ENCODE assay signal across 6 cellular contexts in genomic region chr17:63984651-63985386, GRCh38. TPM values are rescaled to one million over a fixed set of nuclear protein-coding genes. Genes with fewer than 3 reads are reported as not detected.
A peak's percentile ranks its signal among the peaks of the same experiment; 100 is the strongest.
DNase-seq lines count a peak whose midpoint lies in the region; ATAC-seq and TF ChIP-seq lines count a peak whose summit lies in the region.

No MANE protein-coding gene starts in this region.

- peak; percentile 25; the same call in 1 of the 2 replicates for TF ChIP-seq CTCF in AG10803 (conservative IDR thresholded peaks at IDR 0.05; ENCODE audit: low read length)
- TF ChIP-seq CTCF in Peyer's patch (IDR thresholded peaks at IDR 0.05) = no peak
- no peak for TF ChIP-seq CTCF in colonic mucosa (IDR thresholded peaks at IDR 0.05)
- peak in 1 of 5 experiments; percentile 3 for TF ChIP-seq CTCF in gastrocnemius medialis (IDR thresholded peaks at IDR 0.05 in 4 of 5, conservative IDR thresholded peaks at IDR 0.05 in 1 of 5)

- ATAC-seq in gastrocnemius medialis (peak; percentile 54 to 55), HG02852 (IDR thresholded peaks at IDR 0.05; ENCODE audit: unreplicated experiment) (no peak), GM21576 (IDR thresholded peaks at IDR 0.05; ENCODE audit: unreplicated experiment) (no peak)

- H3K4me1 ChIP-seq in Peyer's patch = peaks cover 0 to 8% (median 0%) of the 10 kb centered on the region in 4 donors
- H3K4me1 ChIP-seq in colonic mucosa = no peaks in the 10 kb centered on the region
- H3K4me1 ChIP-seq in gastrocnemius medialis = peaks cover 75 to 76% of the 10 kb centered on the region in 2 donors

- no peaks in the 10 kb centered on the region for H3K36me3 ChIP-seq in Peyer's patch
- H3K36me3 ChIP-seq in colonic mucosa = no peaks in the 10 kb centered on the region
- H3K36me3 ChIP-seq in gastrocnemius medialis = no peaks in the 10 kb centered on the region

- no peak for TF ChIP-seq POLR2A in Peyer's patch (IDR thresholded peaks at IDR 0.05)
- TF ChIP-seq POLR2A in gastrocnemius medialis (IDR thresholded peaks at IDR 0.05) = peak; percentile 36 to 44

- peak; percentile 94 for DNase-seq in AG10803 (ENCODE audit: low read depth)
- DNase-seq in Peyer's patch = peak in 1 of 3 donors; percentile 65
- DNase-seq in colonic mucosa = peak; percentile 80
- peak; percentile 84 to 94 for DNase-seq in gastrocnemius medialis

- no peak overlapping the region for H3K9ac ChIP-seq in colonic mucosa (ENCODE audit: low read depth in 2 of 2, low read length in 2 of 2)

- H3K27ac ChIP-seq in Peyer's patch = peak overlapping the region in 3 of 4 donors; percentile 8 to 64 (median 31)
- H3K27ac ChIP-seq in colonic mucosa = peak overlapping the region; percentile 55
- H3K27ac ChIP-seq in gastrocnemius medialis = peak overlapping the region; percentile 98 to 100 (median 99)

- in situ Hi-C loops in gastrocnemius medialis (cut with MboI; ENCODE audit: low sequenced_read_pairs in 4 of 4) = no loop called here

- H3K4me3 ChIP-seq in AG10803 (ENCODE audit: low read length) = no peak overlapping the region
- H3K4me3 ChIP-seq in Peyer's patch = no peak overlapping the region
- no peak overlapping the region for H3K4me3 ChIP-seq in colonic mucosa
- H3K4me3 ChIP-seq in gastrocnemius medialis = peak overlapping the region in 2 of 4 donors; percentile 4 to 23

- intact Hi-C loops in colonic mucosa (cut with DNase I) = no loop called here
- intact Hi-C loops in gastrocnemius medialis (cut with DNase I; ENCODE audit: low total_unique reads) = loop anchor here (5.0 to 10.0 kb wide), 3 partner anchors 143 to 210 kb away; partner anchors contain the start of genes CCDC47, DDX42 and SMARCD2

- peaks cover 0 to 3% (median 2%) of the 10 kb centered on the region in 4 donors for H3K9me3 ChIP-seq in Peyer's patch
- no peaks in the 10 kb centered on the region for H3K9me3 ChIP-seq in colonic mucosa
- no peaks in the 10 kb centered on the region for H3K9me3 ChIP-seq in gastrocnemius medialis

- H3K27me3 ChIP-seq in Peyer's patch (no peaks in the 10 kb centered on the region), colonic mucosa (no peaks in the 10 kb centered on the region), gastrocnemius medialis (no peaks in the 10 kb centered on the region)

RNA-seq across cellular contexts. Expression of gene SCN4A, which starts 12.1 kb away (rescaled TPM):
- total RNA-seq in Peyer's patch = under 1 TPM in 1 of 4 donors, not detected in 3; 0.83 TPM
- under 1 TPM; 0.07 to 0.27 TPM for total RNA-seq in colonic mucosa
- 100 to 1,000 TPM in 1 of 4 donors, 10 to 100 TPM in 3; 45.3 to 107 (median 69.1) TPM for total RNA-seq in gastrocnemius medialis

RNA-seq across cellular contexts. Expression of gene PRR29, which starts 13.3 kb away (rescaled TPM):
- total RNA-seq in Peyer's patch (under 1 TPM in 1 of 4 donors, not detected in 3; 0.27 TPM), colonic mucosa (under 1 TPM in 1 of 2 donors, not detected in 1; 0.16 TPM), gastrocnemius medialis (under 1 TPM in 1 of 4 donors, not detected in 3; 0.13 TPM)

RNA-seq across cellular contexts. Expression of gene ICAM2, which starts 35.6 kb away (rescaled TPM):
- 10 to 100 TPM in 2 of 4 donors, 1 to 10 TPM in 2; 2.1 to 25.6 (median 9.7) TPM for total RNA-seq in Peyer's patch
- total RNA-seq in colonic mucosa = 1 to 10 TPM; 9.2 to 9.5 TPM
- total RNA-seq in gastrocnemius medialis = 10 to 100 TPM; 39.7 to 82.4 (median 56.3) TPM

RNA-seq across cellular contexts. Expression of gene CD79B, which starts 52.7 kb away (rescaled TPM):
- total RNA-seq in Peyer's patch (10 to 100 TPM in 1 of 4 donors, 1 to 10 TPM in 2, not detected in 1; 2.4 to 44.6 (median 4.4) TPM), colonic mucosa (1 to 10 TPM; 1.5 to 1.7 TPM), gastrocnemius medialis (1 to 10 TPM; 2.2 to 5.1 (median 3.3) TPM)

Comparison
In these comparisons a context has a peak if more than half of its experiments do, and no peak if none do; other contexts are left out.
1. H3K27ac ChIP-seq: peak in every context shown above with its lines; median percentile 99 in gastrocnemius medialis; 55 in colonic mucosa; 31 in Peyer's patch.
2. POLR2A ChIP-seq: peak in gastrocnemius medialis (2 of 2); none in Peyer's patch (0 of 2).
3. ATAC-seq: peak in gastrocnemius medialis (2 of 2); none in HG02852 (single experiment) and GM21576 (single experiment).
4. RNA of gene SCN4A, which starts 12.1 kb away (total RNA-seq): 45.3 to 107 TPM in gastrocnemius medialis; 0.07 to 0.27 TPM in colonic mucosa and 0.83 TPM in Peyer's patch; every median in the first group is over 10 times any median in the second.